Comparison of ENCODE assay signal across 23 cellular contexts in genomic region chr1:242088875-242089274, GRCh38.
A peak's percentile ranks its signal among the peaks of the same experiment; 100 is the strongest.
DNase-seq lines count a peak whose midpoint lies in the region; ATAC-seq, FAIRE-seq and TF ChIP-seq lines count a peak whose summit lies in the region.
"Had no signal": no experiment of that assay in that cellular context is flagged by ENCODE, and none has a peak within 500 bp of the region (broad histone marks: within the 10 kb centered on the region; RNA-seq: fewer than 3 reads in every experiment).

No MANE protein-coding gene starts in this region.

- no peaks in the 10 kb centered on the region for H3K4me1 ChIP-seq in HepG2 (ENCODE audit: insufficient read depth, low read length)
- H3K4me1 ChIP-seq in right lobe of liver: no peaks in the 10 kb centered on the region
- H3K4me1 ChIP-seq in K562 (replicated peaks in 1 of 2; ENCODE audit: control insufficient read depth in 2 of 2, insufficient read depth in 2 of 2, low read length in 2 of 2): no peaks in the 10 kb centered on the region
- H3K4me1 ChIP-seq: BE2C, BLaER1 had no signal

- ATAC-seq in HepG2 (no peak), right lobe of liver (no peak), K562 (no peak), GM18868 (IDR thresholded peaks at IDR 0.05; ENCODE audit: unreplicated experiment) (no peak), GM18520 (IDR thresholded peaks at IDR 0.05; ENCODE audit: unreplicated experiment) (no peak)
- ATAC-seq: GM12878 had no signal

- TF ChIP-seq RAD21 in HepG2 (CRISPR knock-in tag; IDR thresholded peaks at IDR 0.05) (no peak), K562 (CRISPR knock-in tag; conservative IDR thresholded peaks at IDR 0.05 in 1 of 2, IDR thresholded peaks at IDR 0.05 in 1 of 2) (no peak)

- FAIRE-seq in HepG2 (lab: Jason Lieb, UNC) (no peak), K562 (lab: Jason Lieb, UNC) (no peak)
- FAIRE-seq: GM12878, GM12892, GM18507 had no signal

- H3K9ac ChIP-seq in HepG2 (ENCODE audit: insufficient read depth, low read depth, low read length): no peak overlapping the region
- no peak overlapping the region for H3K9ac ChIP-seq in K562 (ENCODE audit: insufficient read depth in 1 of 2, low read depth in 2 of 2, low read length in 2 of 2)
- H3K9ac ChIP-seq: BLaER1 had no signal

- H3K27me3 ChIP-seq in HepG2 (ENCODE audit: control insufficient read depth in 1 of 2, insufficient read depth in 2 of 2, low read length in 2 of 2) (peaks cover 0 to 4% of the 10 kb centered on the region in 2 experiments; a peak in 2 of 5 replicates), right lobe of liver (no peaks in the 10 kb centered on the region), K562 (ENCODE audit: control insufficient read depth in 2 of 2, insufficient read depth in 2 of 2, low read length in 2 of 2) (no peaks in the 10 kb centered on the region)
- H3K27me3 ChIP-seq: BE2C, BLaER1 had no signal

- no TSS peak for BruUV-seq in HepG2 (replicated peaks; lab: Mats Ljungman, UMichigan)
- BruUV-seq in K562 (replicated peaks; lab: Mats Ljungman, UMichigan): no TSS peak

- no peak for TF ChIP-seq POLR2A in HepG2 (IDR thresholded peaks at IDR 0.05; ENCODE audit: insufficient read depth in 1 of 2, low read depth in 2 of 2, low read length in 2 of 2)
- TF ChIP-seq POLR2A in right lobe of liver (IDR thresholded peaks at IDR 0.05): no peak
- TF ChIP-seq POLR2A in K562 (conservative IDR thresholded peaks at IDR 0.05): no peak

- H3K36me3 ChIP-seq in HepG2 (replicated peaks in 1 of 2; ENCODE audit: control insufficient read depth in 1 of 2, insufficient read depth in 2 of 2, low read length in 2 of 2) (no peaks in the 10 kb centered on the region), right lobe of liver (no peaks in the 10 kb centered on the region), K562 (ENCODE audit: control insufficient read depth, insufficient read depth, low read length) (no peaks in the 10 kb centered on the region)
- H3K36me3 ChIP-seq: BE2C, BLaER1 had no signal

- POLR2A ChIA-PET in HepG2 (lab: Yijun Ruan, JAX): no interaction called here
- POLR2A ChIA-PET in K562 (lab: Yijun Ruan, JAX): no interaction called here

- H3K9me3 ChIP-seq in HepG2 (ENCODE audit: low read length): no peaks in the 10 kb centered on the region
- H3K9me3 ChIP-seq in right lobe of liver: no peaks in the 10 kb centered on the region
- H3K9me3 ChIP-seq in K562 (replicated peaks; ENCODE audit: control insufficient read depth, insufficient read depth, low read depth, low read length): no peaks in the 10 kb centered on the region
- H3K9me3 ChIP-seq: BE2C, BLaER1 had no signal

- intact Hi-C loops in HepG2 (cut with micrococcal nuclease; ENCODE audit: unreplicated experiment): no loop called here
- intact Hi-C loops in right lobe of liver (cut with DNase I): no loop called here
- intact Hi-C loops in K562 (cut with micrococcal nuclease): no loop called here

- CTCF ChIA-PET in HepG2 (lab: Yijun Ruan, JAX; ENCODE audit: low intra/inter-chr PET ratio, low total read pairs) (no interaction called here), K562 (lab: Yijun Ruan, JAX; ENCODE audit: low intra/inter-chr PET ratio) (no interaction called here)

- in situ Hi-C loops in HepG2 (cut with HindIII; ENCODE audit: extremely low pct_ligation_motif_present, low pct_unique_long_range_greater_than_20kb): no loop called here
- in situ Hi-C loops in K562 (cut with MboI): no loop called here

- 28% methylated on average over 2 of the region's 2 CpGs for WGBS in HepG2 (ENCODE audit: low lambda C conversion rate)
- WGBS in right lobe of liver (ENCODE audit: insufficient coverage, low coverage, low lambda C conversion rate, missing lambda C conversion rate): 58% methylated on average over 2 of the region's 2 CpGs
- WGBS in K562 (ENCODE audit: insufficient coverage, low coverage, missing lambda C conversion rate): 14% methylated on average over 2 of the region's 2 CpGs

- H3K9me1 ChIP-seq in K562 (ENCODE audit: control insufficient read depth, insufficient read depth, low read length): no peaks in the 10 kb centered on the region

- no peak for DNase-seq in HepG2 (ENCODE audit: low spot score)
- DNase-seq in right lobe of liver: no peak
- no peak for DNase-seq in K562 (ENCODE audit: extremely low read depth in 1 of 4, low spot score in 3 of 4)
- DNase-seq: ACHN; BE2C; CD4-positive, alpha-beta memory T cell; CD4-positive, CD25-positive, alpha-beta regulatory T cell; CD8-positive, alpha-beta memory T cell; COR-L47; DMS 273 treated with DMSO at 0.1 percent for 48 hours; DMS153; DMS53; DMS79; DND-41; EL; GDM1 had no signal

- TF ChIP-seq EP300 in HepG2 (IDR thresholded peaks at IDR 0.05; ENCODE audit: low read depth in 2 of 2, low read length in 2 of 2) (no peak), HepG2 (CRISPR knock-in tag; IDR thresholded peaks at IDR 0.05; ENCODE audit: borderline replicate concordance) (no peak), K562 (IDR thresholded peaks at IDR 0.05; ENCODE audit: low read length) (no peak)

- H3K4me3 ChIP-seq in HepG2 (replicated peaks in 1 of 3; ENCODE audit: insufficient read depth in 1 of 3, low read depth in 2 of 3, low read length in 3 of 3) (no peak overlapping the region), right lobe of liver (no peak overlapping the region), K562 (no peak overlapping the region)
- H3K4me3 ChIP-seq: BLaER1, GM12878 had no signal

- H4K20me1 ChIP-seq in HepG2 (ENCODE audit: insufficient read depth, low read length) (no peaks in the 10 kb centered on the region), K562 (replicated peaks; ENCODE audit: control insufficient read depth, insufficient read depth, low read length) (no peaks in the 10 kb centered on the region)
- H4K20me1 ChIP-seq: BLaER1 had no signal

- H2AFZ ChIP-seq in HepG2 (ENCODE audit: low read length) (no peak overlapping the region), K562 (ENCODE audit: low read depth, low read length) (no peak overlapping the region)

- H3K4me2 ChIP-seq in HepG2 (ENCODE audit: low read depth, low read length) (no peak overlapping the region), K562 (ENCODE audit: insufficient read depth, low read length) (no peak overlapping the region)
- H3K4me2 ChIP-seq: BLaER1 had no signal

- H3K27ac ChIP-seq in HepG2 (ENCODE audit: extremely low read length, insufficient read depth, low read length): no peak overlapping the region
- no peak overlapping the region for H3K27ac ChIP-seq in right lobe of liver
- no peak overlapping the region for H3K27ac ChIP-seq in K562 (ENCODE audit: extremely low read depth, low read depth, low read length)
- H3K27ac ChIP-seq: 22Rv1, BLaER1 had no signal

- H3K79me2 ChIP-seq in HepG2 (ENCODE audit: insufficient read depth, low read length): no peaks in the 10 kb centered on the region
- H3K79me2 ChIP-seq in K562 (ENCODE audit: control insufficient read depth, insufficient read depth, low read length): no peaks in the 10 kb centered on the region

- TF ChIP-seq CTCF in HepG2 (CRISPR knock-in tag; IDR thresholded peaks at IDR 0.05) (no peak), right lobe of liver (IDR thresholded peaks at IDR 0.05) (no peak), K562 (IDR thresholded peaks at IDR 0.05 in 2 of 3, conservative IDR thresholded peaks at IDR 0.05 in 1 of 3; ENCODE audit: insufficient read depth in 2 of 3, low read depth in 1 of 3, low read length in 3 of 3) (no peak)

TF ChIP-seq in HepG2, 621 proteins besides CTCF, POLR2A, EP300 and RAD21:
- TF ChIP-seq MAFF (IDR thresholded peaks at IDR 0.05; ENCODE audit: low read depth, low read length) (peak; percentile 71), ZNF720 (CRISPR knock-in tag; IDR thresholded peaks at IDR 0.05) (no peak), XRCC5 (optimal IDR thresholded peaks at IDR 0.05; ENCODE audit: low read length) (no peak), MAFK (conservative IDR thresholded peaks at IDR 0.05 in 1 of 2, IDR thresholded peaks at IDR 0.05 in 1 of 2; ENCODE audit: low read length in 2 of 2) (peak; percentile 50 to 81; a peak in 3 of 4 replicates)

TF ChIP-seq in K562, 482 proteins besides CTCF, POLR2A, EP300 and RAD21 (continues in another document):
- TF ChIP-seq MAFK (IDR thresholded peaks at IDR 0.05; ENCODE audit: low read length) (peak; percentile 43; the same call in 1 of the 2 replicates), ZNF175 (CRISPR knock-in tag; IDR thresholded peaks at IDR 0.05; ENCODE audit: low read depth) (no peak), ZNF707 (CRISPR knock-in tag; conservative IDR thresholded peaks at IDR 0.05) (no peak), RHOXF2B (CRISPR knock-in tag; conservative IDR thresholded peaks at IDR 0.05) (no peak), C11orf30 (IDR thresholded peaks at IDR 0.05; ENCODE audit: low read depth) (peak; percentile 55; the same call in 1 of the 2 replicates)

Comparison
In these comparisons a context has a peak if more than half of its experiments do, and no peak if none do; other contexts are left out.
1. Of the 241 proteins assayed by ChIP-seq in both HepG2 and K562: peak only in HepG2: none; only in K562: MAFG; in both: MAFF and MAFK; in neither: 238.